13 cellular contexts compared by ENCODE assay signal in the genomic region with DNA sequence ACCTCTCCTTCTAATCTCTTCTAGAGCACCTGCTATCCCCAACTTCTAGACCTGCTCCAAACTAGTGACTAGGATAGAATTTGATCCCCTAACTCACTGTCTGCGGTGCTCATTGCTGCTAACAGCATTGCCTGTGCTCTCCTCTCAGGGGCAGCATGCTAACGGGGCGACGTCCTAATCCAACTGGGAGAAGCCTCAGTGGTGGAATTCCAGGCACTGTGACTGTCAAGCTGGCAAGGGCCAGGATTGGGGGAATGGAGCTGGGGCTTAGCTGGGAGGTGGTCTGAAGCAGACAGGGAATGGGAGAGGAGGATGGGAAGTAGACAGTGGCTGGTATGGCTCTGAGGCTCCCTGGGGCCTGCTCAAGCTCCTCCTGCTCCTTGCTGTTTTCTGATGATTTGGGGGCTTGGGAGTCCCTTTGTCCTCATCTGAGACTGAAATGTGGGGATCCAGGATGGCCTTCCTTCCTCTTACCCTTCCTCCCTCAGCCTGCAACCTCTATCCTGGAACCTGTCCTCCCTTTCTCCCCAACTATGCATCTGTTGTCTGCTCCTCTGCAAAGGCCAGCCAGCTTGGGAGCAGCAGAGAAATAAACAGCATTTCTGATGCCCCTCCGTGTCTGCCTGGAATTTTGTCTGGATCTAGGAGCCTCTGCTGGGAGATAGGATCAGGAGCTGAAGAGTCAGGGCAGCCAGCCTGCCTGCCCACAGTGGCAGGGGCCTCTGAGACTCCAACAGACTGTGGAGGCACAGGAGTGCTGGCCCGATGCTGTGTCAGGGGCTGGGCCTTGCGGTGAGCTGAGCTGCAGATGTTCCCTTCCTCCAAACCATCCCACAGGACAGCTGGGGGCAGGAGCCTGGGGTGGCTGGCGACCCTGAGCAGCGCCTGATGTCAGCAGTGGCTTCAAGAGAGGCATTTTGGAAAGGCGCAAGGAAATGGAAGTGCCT. TPM values are rescaled to one million over a fixed set of nuclear protein-coding genes. Genes with fewer than 3 reads are reported as not detected.
DNase-seq lines count a peak whose midpoint lies in the region; ATAC-seq and TF ChIP-seq lines count a peak whose summit lies in the region.
"Had no signal": no experiment of that assay in that cellular context is flagged by ENCODE, and none has a peak within 500 bp of the region (broad histone marks: within the 10 kb centered on the region; RNA-seq: fewer than 3 reads in every experiment).

No MANE protein-coding gene starts in this region.

- H3K9ac ChIP-seq in NT2/D1 (ENCODE audit: insufficient read length, low read depth) (peak overlapping the region; percentile 14), rectal smooth muscle tissue (ENCODE audit: low read length) (no peak overlapping the region)

- intact Hi-C loops in dorsolateral prefrontal cortex (cut with DNase I), result no loop called here

- no peaks in the 10 kb centered on the region for H3K9me3 ChIP-seq in NT2/D1 (ENCODE audit: insufficient read depth, low read length)
- H3K9me3 ChIP-seq: heart left ventricle had no signal

- H3K27ac ChIP-seq in dorsolateral prefrontal cortex (peak overlapping the region in 20 of 59 donors; percentile 12 to 79 (median 42)), rectal smooth muscle tissue (ENCODE audit: low read depth, low read length) (no peak overlapping the region)

- ATAC-seq in HG03095 (IDR thresholded peaks at IDR 0.05; ENCODE audit: unreplicated experiment) (no peak), HG02678 (IDR thresholded peaks at IDR 0.05; ENCODE audit: unreplicated experiment) (no peak)
- ATAC-seq: heart left ventricle; stimulated activated memory B cell treated with anti-CD40 and anti-IgM and Interleukin-4, amounts not matched to agents 10 μg/mL and 1 μg/mL and 100 μg/mL, for 72 hours had no signal

- H3K36me3 ChIP-seq in NT2/D1 (ENCODE audit: insufficient read depth, insufficient read length, low read length), result peaks cover 8% of the 10 kb centered on the region
- H3K36me3 ChIP-seq in rectal smooth muscle tissue (ENCODE audit: control insufficient read depth, insufficient read depth, low read length), result no peaks in the 10 kb centered on the region

- DNase-seq in NT2/D1 (ENCODE audit: low read depth, low spot score) (peak; percentile 58), dorsolateral prefrontal cortex (peak in 6 of 10 donors; percentile 9 to 38 (median 28)), NCI-H146 treated with DMSO at 0.1 percent for 48 hours (lab: John Stamatoyannopoulos, UW; ENCODE audit: unreplicated experiment) (no peak)
- DNase-seq: activated CD4-positive, alpha-beta T cell treated with anti-CD3 and anti-CD28 coated beads, Interleukin-2, amount 50 U/mL, for 1 hour; CD8-positive, alpha-beta memory T cell; NCI-H526; stimulated activated CD4-positive, alpha-beta T cell treated with anti-CD3 and anti-CD28 coated beads, Interleukin-15, amount 100 ng/mL, for 24 hours had no signal

- peaks cover 47% of the 10 kb centered on the region for H3K4me1 ChIP-seq in NT2/D1 (ENCODE audit: insufficient read depth, insufficient read length)
- H3K4me1 ChIP-seq in rectal smooth muscle tissue (ENCODE audit: control insufficient read depth, insufficient read depth, low read length), result peaks cover 33% of the 10 kb centered on the region

- TF ChIP-seq CTCF in dorsolateral prefrontal cortex (IDR thresholded peaks at IDR 0.05 in 54 of 56, conservative IDR thresholded peaks at IDR 0.05 in 2 of 56; ENCODE audit: low read depth in 1 of 56, partially characterized antibody in 56 of 56), result no peak

- H3K27me3 ChIP-seq in NT2/D1 (ENCODE audit: insufficient read depth, insufficient read length), result no peaks in the 10 kb centered on the region
- no peaks in the 10 kb centered on the region for H3K27me3 ChIP-seq in dorsolateral prefrontal cortex
- H3K27me3 ChIP-seq in rectal smooth muscle tissue (ENCODE audit: control insufficient read depth, insufficient read depth, low read length), result no peaks in the 10 kb centered on the region
- H3K27me3 ChIP-seq: heart left ventricle had no signal

- H3K4me3 ChIP-seq in NT2/D1 (ENCODE audit: insufficient read length, low read depth) (no peak overlapping the region), dorsolateral prefrontal cortex (peak overlapping the region in 5 of 59 donors; percentile 6 to 52 (median 48)), rectal smooth muscle tissue (ENCODE audit: low read length) (peak overlapping the region; percentile 25)

RNA-seq across cellular contexts. Expression of gene ISLR, which starts 3.0 kb away (rescaled TPM):
- 10 to 100 TPM in 113 of 120 experiments, 1 to 10 TPM in 7; 7.1 to 44.8 (median 21.5) TPM for total RNA-seq in dorsolateral prefrontal cortex
- total RNA-seq: CD8-positive, alpha-beta memory T cell; MCF 10A had no signal

RNA-seq across cellular contexts. Expression of gene STRA6, which starts 26.1 kb away (rescaled TPM):
- total RNA-seq in dorsolateral prefrontal cortex, result 1 to 10 TPM in 32 of 120 experiments, under 1 TPM in 48, not detected in 40; 0.19 to 3.2 (median 0.83) TPM
- total RNA-seq: CD8-positive, alpha-beta memory T cell; MCF 10A had no signal

RNA-seq across cellular contexts. Expression of gene ISLR2, which starts 46.1 kb away (rescaled TPM):
- total RNA-seq in dorsolateral prefrontal cortex, result 10 to 100 TPM; 11.3 to 60.5 (median 32.2) TPM
- total RNA-seq: CD8-positive, alpha-beta memory T cell; MCF 10A had no signal

RNA-seq across cellular contexts. Expression of gene CCDC33, which starts 59.6 kb away (rescaled TPM):
- 1 to 10 TPM in 2 of 120 experiments, under 1 TPM in 16, not detected in 102; 0.14 to 2.0 (median 0.36) TPM for total RNA-seq in dorsolateral prefrontal cortex
- total RNA-seq: CD8-positive, alpha-beta memory T cell; heart left ventricle; MCF 10A had no signal
